ENCODE assay signal across 19 cellular contexts in the genomic region with DNA sequence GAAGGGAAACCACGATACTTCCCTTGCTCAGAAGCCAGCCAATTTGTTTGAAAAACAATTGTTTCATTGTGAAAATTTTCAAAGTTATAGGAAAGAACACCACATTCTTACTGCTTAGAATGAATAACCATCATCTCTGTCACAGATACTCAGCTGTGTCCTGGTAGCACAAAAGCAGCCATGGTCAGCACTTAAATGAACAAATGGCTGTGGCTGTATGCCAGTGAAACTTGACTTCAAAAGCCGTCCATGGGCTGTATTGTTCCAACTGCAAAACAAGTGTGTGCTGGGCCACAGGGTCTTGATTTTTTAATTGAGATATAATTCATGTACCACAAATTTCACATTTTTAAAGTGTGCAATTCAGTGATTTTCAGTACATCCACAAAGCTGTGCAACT.
"Had no signal": no experiment of that assay in that cellular context is flagged by ENCODE, and none has a peak within 500 bp of the region (broad histone marks: within the 10 kb centered on the region; RNA-seq: fewer than 3 reads in every experiment).

No MANE protein-coding gene starts in this region.

- ATAC-seq: activated T-cell treated with anti-CD3 and anti-CD28 coated beads, Interleukin-2, amount 50 U/mL, for 72 hours; body of pancreas; effector memory CD8-positive, alpha-beta T cell; heart left ventricle; left lobe of liver; sciatic nerve had no signal

- DNase-seq: activated B cell treated with CpG ODN at 0.5 μM for 24 hours; activated CD4-positive, alpha-beta T cell treated with anti-CD3 and anti-CD28 coated beads, Interleukin-2, amount 50 U/mL, for 1 hour; activated effector memory CD4-positive, alpha-beta T cell treated with Interleukin-2 at 50 U/mL for 16 hours; activated naive CD4-positive, alpha-beta T cell treated with Interleukin-2 at 50 U/mL for 16 hours; activated T-cell treated with anti-CD3 and anti-CD28 coated beads for 4 hours; activated T-cell treated with anti-CD3 and anti-CD28 coated beads, Interleukin-2, amount 50 U/mL, for 72 hours; aorta; body of pancreas; cerebellar nuclear complex; effector memory CD8-positive, alpha-beta T cell; erythroblast; heart left ventricle; immature natural killer cell; small intestine; stimulated activated naive CD4-positive, alpha-beta T cell; T-helper 1 cell; trophoblast cell had no signal
